ENCODE assay signal across 1 cellular context in genomic region chr17:34241062-34241461, GRCh38.
TF ChIP-seq lines count a peak whose summit lies in the region.

No MANE protein-coding gene starts in this region.

TF ChIP-seq in endothelial cell of umbilical vein, 7 proteins besides CTCF, POLR2A, EP300 and RAD21:
- TF ChIP-seq MYC (IDR thresholded peaks at IDR 0.05; ENCODE audit: low read depth, low read length) (no peak), MAX (IDR thresholded peaks at IDR 0.05; ENCODE audit: insufficient read depth, insufficient read length) (no peak), JUN (IDR thresholded peaks at IDR 0.05; ENCODE audit: borderline replicate concordance, insufficient read depth, insufficient read length, low read depth) (no peak), GATA2 (IDR thresholded peaks at IDR 0.05; ENCODE audit: insufficient read depth, insufficient read length, low read depth, low read length) (no peak), FOS (IDR thresholded peaks at IDR 0.05; ENCODE audit: borderline replicate concordance, insufficient read depth, low read length) (no peak), EZH2 (IDR thresholded peaks at IDR 0.05; ENCODE audit: borderline replicate concordance, low read depth, low read length, severe bottlenecking) (no peak), POLR2AphosphoS5 (IDR thresholded peaks at IDR 0.05; ENCODE audit: insufficient read depth, low read depth, low read length) (no peak)
